In the genomic region with DNA sequence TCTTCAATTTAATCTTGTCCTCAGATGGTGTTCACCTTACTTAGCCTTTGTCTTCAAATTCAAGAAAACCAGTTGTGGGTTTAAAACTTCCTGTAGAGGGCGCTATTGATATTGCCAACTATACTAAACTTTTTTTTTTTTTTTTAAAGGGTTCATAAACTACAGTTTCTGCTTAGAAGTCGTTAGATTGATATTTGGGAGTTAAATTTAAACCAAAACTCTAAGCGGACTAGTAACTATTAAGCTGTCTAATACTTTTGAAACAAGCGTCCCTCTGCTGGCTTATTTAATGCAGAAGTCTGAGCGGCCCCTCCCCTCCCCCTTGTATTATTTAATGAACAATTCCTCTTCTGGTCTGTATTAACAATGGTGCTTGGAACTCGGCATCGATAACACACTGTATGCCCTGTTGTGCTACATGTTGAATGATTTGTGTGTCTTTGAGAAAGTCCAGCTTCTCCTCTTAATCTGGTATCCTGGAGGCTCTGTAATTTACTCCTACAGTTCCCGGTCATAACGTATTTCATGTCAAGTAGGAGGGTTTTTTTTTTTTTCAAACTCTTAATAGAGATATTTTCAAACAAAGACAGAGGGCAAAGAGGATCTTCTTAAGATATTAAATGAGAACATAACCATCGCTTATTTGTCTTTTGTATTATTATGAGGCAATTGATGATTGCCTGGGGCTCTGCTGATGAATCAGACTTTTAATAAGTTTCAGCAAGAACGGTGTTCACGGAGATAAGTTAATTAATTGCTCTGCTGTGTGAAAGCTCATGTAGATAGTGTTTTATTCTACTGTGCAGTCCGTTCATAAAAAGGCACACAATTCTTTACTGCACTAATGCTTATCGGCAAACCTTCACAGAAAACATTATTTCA, we compare ENCODE assay signal across 8 cellular contexts. TPM values are rescaled to one million over a fixed set of nuclear protein-coding genes. Genes with fewer than 3 reads are reported as not detected.
DNase-seq lines count a peak whose midpoint lies in the region; ATAC-seq and TF ChIP-seq lines count a peak whose summit lies in the region.

No MANE protein-coding gene starts in this region.

- intact Hi-C loops in stomach (cut with DNase I; ENCODE audit: low total_unique reads), result loop anchor here (5.0 kb wide), 1 partner anchor 463 kb away; no protein-coding TSS in a partner anchor

- H3K27ac ChIP-seq in ACC112 (ENCODE audit: low read depth, low read length), result no peak overlapping the region
- H3K27ac ChIP-seq in iPS-20b (ENCODE audit: low read length), result no peak overlapping the region
- H3K27ac ChIP-seq in stomach, result peak overlapping the region in 1 of 5 donors; percentile 39

- ATAC-seq in GM19035 (IDR thresholded peaks at IDR 0.05; ENCODE audit: unreplicated experiment) (peak; percentile 63), HG02870 (IDR thresholded peaks at IDR 0.05; ENCODE audit: unreplicated experiment) (no peak), HG02938 (IDR thresholded peaks at IDR 0.05; ENCODE audit: unreplicated experiment) (no peak)

- TF ChIP-seq EP300 in stomach (IDR thresholded peaks at IDR 0.05), result no peak

- DNase-seq in NCI-H2227 (lab: John Stamatoyannopoulos, UW; ENCODE audit: unreplicated experiment) (peak; percentile 69), astrocyte of the cerebellum (ENCODE audit: low read depth) (peak; percentile 59), stomach (no peak)

- H3K9ac ChIP-seq in iPS-20b (ENCODE audit: low read depth, low read length), result peak overlapping the region; percentile 19; the same call in 1 of the 2 replicates

- H2AFZ ChIP-seq in ACC112 (ENCODE audit: low read length, unreplicated experiment), result peak overlapping the region; percentile 36

- in situ Hi-C loops in astrocyte of the cerebellum (cut with HindIII; ENCODE audit: low sequenced_read_pairs), result no loop called here

- 14 to 26% (median 18%) methylated on average over 14 of the region's 14 CpGs for whole genome bisulfite sequencing in stomach, 5 donors

- no peaks in the 10 kb centered on the region for H3K4me1 ChIP-seq in ACC112 (ENCODE audit: control insufficient read depth, insufficient read depth, low read length, unreplicated experiment)
- H3K4me1 ChIP-seq in iPS-20b (ENCODE audit: insufficient read depth, low read length), result peaks cover 4% of the 10 kb centered on the region; the same call in 1 of the 2 replicates
- H3K4me1 ChIP-seq in stomach, result peaks cover 0 to 12% (median 5%) of the 10 kb centered on the region in 4 donors

- no peak for TF ChIP-seq POLR2A in stomach (IDR thresholded peaks at IDR 0.05)

- H3K36me3 ChIP-seq in ACC112 (ENCODE audit: insufficient read depth, low read length) (no peaks in the 10 kb centered on the region), iPS-20b (ENCODE audit: insufficient read depth, low read depth, low read length) (no peaks in the 10 kb centered on the region), stomach (no peaks in the 10 kb centered on the region)

- peak; percentile 53 for TF ChIP-seq CTCF in astrocyte of the cerebellum (IDR thresholded peaks at IDR 0.05; ENCODE audit: low read depth, low read length, missing control alignments)
- peak in 5 of 7 experiments; percentile 32 to 84 (median 63) for TF ChIP-seq CTCF in stomach (IDR thresholded peaks at IDR 0.05)

- H3K27me3 ChIP-seq in ACC112 (ENCODE audit: insufficient read depth, low read length) (no peaks in the 10 kb centered on the region), iPS-20b (ENCODE audit: insufficient read depth, low read length) (no peaks in the 10 kb centered on the region), stomach (peaks cover 0 to 11% (median 0%) of the 10 kb centered on the region in 3 donors)

- H3K79me2 ChIP-seq in ACC112 (ENCODE audit: control insufficient read depth, insufficient read depth, low read length, unreplicated experiment), result no peaks in the 10 kb centered on the region

- H3K4me3 ChIP-seq in ACC112 (ENCODE audit: low read depth, low read length) (peak overlapping the region; percentile 69), astrocyte of the cerebellum (ENCODE audit: low read depth, low read length) (peak overlapping the region; percentile 18), iPS-20b (ENCODE audit: low read length) (peak overlapping the region; percentile 21; the same call in 1 of the 2 replicates), stomach (peak overlapping the region in 3 of 4 donors; percentile 10 to 16 (median 11))

- H3K9me3 ChIP-seq in iPS-20b (ENCODE audit: insufficient read depth, low read depth, low read length) (no peaks in the 10 kb centered on the region), stomach (no peaks in the 10 kb centered on the region)

RNA-seq across cellular contexts. Expression of a gene that starts 22.6 kb away (rescaled TPM):
- 10 to 100 TPM in 2 of 5 donors, 1 to 10 TPM in 1, under 1 TPM in 1, not detected in 1; 0.89 to 30.3 (median 7.3) TPM for total RNA-seq in stomach
- 1 to 10 TPM in 2 of 3 donors, under 1 TPM in 1; 0.68 to 3.8 (median 1.5) TPM for polyA plus RNA-seq in stomach

Comparison
In these comparisons a context has a peak if more than half of its experiments do, and no peak if none do; other contexts are left out.
1. H3K4me3 ChIP-seq: peak in every context shown above with its lines; median percentile 69 in ACC112; 21 in iPS-20b; 18 in astrocyte of the cerebellum; 11 in stomach.